ENCODE assay signal across 14 cellular contexts in genomic region chr1:205481629-205482071, GRCh38. TPM values are rescaled to one million over a fixed set of nuclear protein-coding genes. Genes with fewer than 3 reads are reported as not detected.
A peak's percentile ranks its signal among the peaks of the same experiment; 100 is the strongest.
DNase-seq lines count a peak whose midpoint lies in the region; ATAC-seq, FAIRE-seq and TF ChIP-seq lines count a peak whose summit lies in the region.
"Had no signal": no experiment of that assay in that cellular context is flagged by ENCODE, and none has a peak within 500 bp of the region (broad histone marks: within the 10 kb centered on the region; RNA-seq: fewer than 3 reads in every experiment).

No MANE protein-coding gene starts in this region.

- no peaks in the 10 kb centered on the region; the same call in 2 of the 3 replicates for H3K9me3 ChIP-seq in GM12878 (replicated peaks; ENCODE audit: control insufficient read depth, insufficient read depth, low read length)
- H3K9me3 ChIP-seq: gastroesophageal sphincter, pancreas, tibial artery had no signal

- H3K9me3 Mint-ChIP-seq in activated CD4-positive, alpha-beta memory T cell treated with anti-CD3 and anti-CD28 coated beads for 36 hours, result no peaks in the 10 kb centered on the region
- H3K9me3 Mint-ChIP-seq in activated CD4-positive, alpha-beta memory T cell treated with anti-CD3 and anti-CD28 coated beads, Interleukin-2, amount 10 ng/mL, durations not matched to agents 7 days and 5 days, result no peaks in the 10 kb centered on the region

- FAIRE-seq in GM12878 (lab: Jason Lieb, UNC), result peak; percentile 35
- FAIRE-seq: pancreas had no signal

- H2AFZ ChIP-seq in GM12878 (ENCODE audit: control insufficient read depth, low read depth, low read length), result peak overlapping the region; percentile 62

- no peak for TF ChIP-seq POLR2A in GM12878 (IDR thresholded peaks at IDR 0.05; ENCODE audit: low read depth, low read length)

- peak overlapping the region; percentile 77 for H3K27ac Mint-ChIP-seq in activated CD4-positive, alpha-beta memory T cell treated with anti-CD3 and anti-CD28 coated beads for 36 hours
- H3K27ac Mint-ChIP-seq in activated CD4-positive, alpha-beta memory T cell treated with anti-CD3 and anti-CD28 coated beads, Interleukin-2, amount 10 ng/mL, durations not matched to agents 7 days and 5 days, result no peak overlapping the region

- H3K79me2 ChIP-seq in GM12878 (ENCODE audit: control insufficient read depth, insufficient read depth, low read length), result no peaks in the 10 kb centered on the region

- TF ChIP-seq RAD21 in GM12878 (IDR thresholded peaks at IDR 0.05; ENCODE audit: insufficient read depth, low read depth, low read length), result no peak

- H3K27me3 Mint-ChIP-seq in activated CD4-positive, alpha-beta memory T cell treated with anti-CD3 and anti-CD28 coated beads for 36 hours, result peaks cover 16% of the 10 kb centered on the region
- peaks cover 32% of the 10 kb centered on the region for H3K27me3 Mint-ChIP-seq in activated CD4-positive, alpha-beta memory T cell treated with anti-CD3 and anti-CD28 coated beads, Interleukin-2, amount 10 ng/mL, durations not matched to agents 7 days and 5 days

- POLR2A ChIA-PET in activated CD4-positive, alpha-beta memory T cell treated with anti-CD3 and anti-CD28 coated beads for 36 hours (lab: Charles Lee), result no interaction called here
- POLR2A ChIA-PET in activated CD4-positive, alpha-beta memory T cell treated with anti-CD3 and anti-CD28 coated beads, Interleukin-2, amount 10 ng/mL, durations not matched to agents 7 days and 5 days (lab: Charles Lee), result no interaction called here
- POLR2A ChIA-PET in GM12878 (lab: Charles Lee), result interaction anchor here (0.6 kb wide), 1 partner anchor 164 kb away, joined by 3 read pairs; no protein-coding TSS in a partner anchor

- H4K20me1 ChIP-seq in GM12878 (ENCODE audit: control insufficient read depth, insufficient read depth), result no peaks in the 10 kb centered on the region

- no peak for TF ChIP-seq EP300 in GM12878 (IDR thresholded peaks at IDR 0.05; ENCODE audit: borderline replicate concordance in 1 of 2, control insufficient read depth in 1 of 2, low read depth in 2 of 2, low read length in 2 of 2)

- in situ Hi-C loops in GM12878 (cut with MboI) (no loop called here), G401 (cut with HindIII; ENCODE audit: low sequenced_read_pairs) (no loop called here)

- no peak overlapping the region for H3K4me3 Mint-ChIP-seq in activated CD4-positive, alpha-beta memory T cell treated with anti-CD3 and anti-CD28 coated beads for 36 hours
- H3K4me3 Mint-ChIP-seq in activated CD4-positive, alpha-beta memory T cell treated with anti-CD3 and anti-CD28 coated beads, Interleukin-2, amount 10 ng/mL, durations not matched to agents 7 days and 5 days, result no peak overlapping the region

- RAD21 ChIA-PET in GM12878 (lab: Charles Lee; ENCODE audit: unreplicated experiment), result interaction anchor here (0.6 to 8.7 kb wide), 19 partner anchors 9 to 208 kb away, joined by 3 to 214 read pairs (median 5); no protein-coding TSS in a partner anchor

- H3K36me3 Mint-ChIP-seq in activated CD4-positive, alpha-beta memory T cell treated with anti-CD3 and anti-CD28 coated beads for 36 hours, result no peaks in the 10 kb centered on the region
- no peaks in the 10 kb centered on the region for H3K36me3 Mint-ChIP-seq in activated CD4-positive, alpha-beta memory T cell treated with anti-CD3 and anti-CD28 coated beads, Interleukin-2, amount 10 ng/mL, durations not matched to agents 7 days and 5 days (ENCODE audit: low read depth)

- peaks cover 22% of the 10 kb centered on the region for H3K4me1 Mint-ChIP-seq in activated CD4-positive, alpha-beta memory T cell treated with anti-CD3 and anti-CD28 coated beads for 36 hours (ENCODE audit: low read depth)
- H3K4me1 Mint-ChIP-seq in activated CD4-positive, alpha-beta memory T cell treated with anti-CD3 and anti-CD28 coated beads, Interleukin-2, amount 10 ng/mL, durations not matched to agents 7 days and 5 days, result peaks cover 23% of the 10 kb centered on the region

- H3K9ac ChIP-seq in GM12878 (ENCODE audit: control insufficient read depth, insufficient read depth, low read length), result no peak overlapping the region

- ATAC-seq in GM12878 (peak; percentile 50), HG03280 (IDR thresholded peaks at IDR 0.05; ENCODE audit: unreplicated experiment) (no peak)
- ATAC-seq in stimulated activated naive CD8-positive, alpha-beta T cell treated with anti-CD3 and anti-CD28 coated beads, Interleukin-15, Interleukin-2, amounts not matched to agents 100 U/mL and 50 U/mL, for 24 hours, result peak; percentile 19
- ATAC-seq: gastroesophageal sphincter, left colon, pancreas had no signal

- peak overlapping the region; percentile 15 for H3K4me2 ChIP-seq in GM12878 (ENCODE audit: control insufficient read depth, insufficient read depth)

- no peaks in the 10 kb centered on the region for H3K36me3 ChIP-seq in GM12878 (ENCODE audit: control insufficient read depth in 2 of 2, insufficient read depth in 2 of 2, low read length in 1 of 2)
- H3K36me3 ChIP-seq: gastroesophageal sphincter, pancreas, tibial artery had no signal

- TF ChIP-seq CTCF in GM12878 (IDR thresholded peaks at IDR 0.05 in 2 of 3, conservative IDR thresholded peaks at IDR 0.05 in 1 of 3; ENCODE audit: control insufficient read depth in 2 of 3, extremely low read depth in 1 of 3, insufficient read depth in 1 of 3, low read depth in 3 of 3, low read length in 3 of 3), result no peak

- intact Hi-C loops in activated CD4-positive, alpha-beta memory T cell treated with anti-CD3 and anti-CD28 coated beads for 36 hours (cut with micrococcal nuclease), result loop anchor here (5.0 kb wide), 1 partner anchor 39 kb away; no protein-coding TSS in a partner anchor
- intact Hi-C loops in GM12878 (cut with micrococcal nuclease; ENCODE audit: unreplicated experiment), result loop anchor here (2.0 kb wide), 1 partner anchor 41 kb away; no protein-coding TSS in a partner anchor

- no peaks in the 10 kb centered on the region for H3K27me3 ChIP-seq in GM12878 (replicated peaks in 1 of 2; ENCODE audit: control insufficient read depth in 2 of 2, insufficient read depth in 2 of 2, low read length in 1 of 2)
- H3K27me3 ChIP-seq: pancreas had no signal

- SMC1A ChIA-PET in GM12878 (lab: Charles Lee; ENCODE audit: uncharacterized antibody, unreplicated experiment), result interaction anchor here (1.0 to 17.0 kb wide), 15 partner anchors 29 to 208 kb away, joined by 3 to 319 read pairs (median 7); partner anchors contain the start of genes ELK4 and KLHDC8A

- BruUV-seq in GM12878 (replicated peaks; lab: Mats Ljungman, UMichigan), result no TSS peak

- DNase-seq in activated CD4-positive, alpha-beta memory T cell treated with anti-CD3 and anti-CD28 coated beads for 36 hours, result peak; percentile 19
- DNase-seq in activated CD4-positive, alpha-beta memory T cell treated with anti-CD3 and anti-CD28 coated beads, Interleukin-2, amount 10 ng/mL, durations not matched to agents 7 days and 5 days, result no peak
- DNase-seq in NCI-H69 (lab: John Stamatoyannopoulos, UW), result peak; percentile 83
- no peak for DNase-seq in GM12878 (ENCODE audit: low read depth, low spot score)
- no peak for DNase-seq in stimulated activated naive CD8-positive, alpha-beta T cell treated with anti-CD3 and anti-CD28 coated beads, Interleukin-15, Interleukin-2, amounts not matched to agents 100 U/mL and 50 U/mL, for 24 hours
- DNase-seq in stimulated activated CD4-positive, alpha-beta T cell treated with anti-CD3 and anti-CD28 coated beads, Interleukin-4, amount 100 ng/mL, for 4 hours, result no peak
- no peak for DNase-seq in G401 (ENCODE audit: low spot score)
- DNase-seq: left colon, pancreas, SW 1271, tibial artery had no signal

- WGBS in GM12878 (ENCODE audit: insufficient coverage, insufficient replicate concordance, low lambda C conversion rate, missing lambda C conversion rate), result 21% methylated on average over 13 of the region's 13 CpGs

- no peak overlapping the region for H3K4me3 ChIP-seq in GM12878
- H3K4me3 ChIP-seq: gastroesophageal sphincter, pancreas, tibial artery had no signal

- peak overlapping the region; percentile 64; the same call in 1 of the 2 replicates for H3K27ac ChIP-seq in GM12878 (ENCODE audit: control insufficient read depth, insufficient read depth)
- H3K27ac ChIP-seq: gastroesophageal sphincter, pancreas, tibial artery had no signal

- CTCF ChIA-PET in activated CD4-positive, alpha-beta memory T cell treated with anti-CD3 and anti-CD28 coated beads for 36 hours (lab: Charles Lee), result interaction anchor here (0.7 to 9.2 kb wide), 8 partner anchors 29 to 208 kb away, joined by 3 to 201 read pairs (median 25); no protein-coding TSS in a partner anchor
- CTCF ChIA-PET in activated CD4-positive, alpha-beta memory T cell treated with anti-CD3 and anti-CD28 coated beads, Interleukin-2, amount 10 ng/mL, durations not matched to agents 7 days and 5 days (lab: Charles Lee), result interaction anchor here (0.8 kb wide), 1 partner anchor 128 kb away, joined by 3 read pairs; no protein-coding TSS in a partner anchor
- CTCF ChIA-PET in GM12878 (lab: Yijun Ruan, JAX), result interaction anchor here (0.8 to 22.4 kb wide), 16 partner anchors 12 to 209 kb away, joined by 3 to 891 read pairs (median 8); partner anchors contain the start of gene CDK18

- peaks cover 25% of the 10 kb centered on the region for H3K4me1 ChIP-seq in GM12878 (ENCODE audit: control insufficient read depth, insufficient read depth, low read length)
- H3K4me1 ChIP-seq: pancreas had no signal

RNA-seq across cellular contexts. Expression of gene CDK18, which starts 22.8 kb away (rescaled TPM):
- total RNA-seq in activated CD4-positive, alpha-beta memory T cell treated with anti-CD3 and anti-CD28 coated beads for 36 hours, result 1 to 10 TPM; 2.5 to 2.6 TPM
- 1 to 10 TPM; 1.1 to 1.4 TPM for total RNA-seq in activated CD4-positive, alpha-beta memory T cell treated with anti-CD3 and anti-CD28 coated beads, Interleukin-2, amount 10 ng/mL, durations not matched to agents 7 days and 5 days
- total RNA-seq in GM12878 (2013; cell fraction: nucleolus; rRNA removed), result 20.6 and 21.7 TPM in 2 replicates
- total RNA-seq in GM12878 (2014; rRNA removed) (0.05 and 0.51 TPM in 2 replicates), GM12878 (2014; rRNA removed; fragmentation: Illumina TruSeq; extraction: Trizol) (0.13 and 0.18 TPM in 2 replicates), GM12878 (2021) (0.64 and 0.88 TPM in 2 replicates)
- 0.21 TPM for polyA plus RNA-seq in GM12878 (2011; ENCODE audit: low read depth)
- polyA plus RNA-seq in GM12878 (2011; rRNA removed) (1.9 and 4.4 TPM in 2 replicates), GM12878 (2014; fragmentation: Illumina TruSeq; extraction: Trizol) (0.25 TPM in 1 of 2 replicates, not detected in the other), GM12878 (2014; fragmentation: Nextera tagmentation; extraction: Ambion mirVana) (not detected), GM12878 (2014; rRNA removed) (0.54 and 1.2 TPM in 2 replicates), GM12878 (2016; fragmentation: Nextera tagmentation; extraction: Ambion mirVana) (under 1 TPM; 0.40 to 0.58 TPM)
- 3.9 and 5.8 TPM in 2 replicates for polyA plus RNA-seq in GM12878 (2011; cell fraction: cytosol; rRNA removed)
- polyA plus RNA-seq in GM12878 (2011; cell fraction: nucleus; rRNA removed), result 30.1 and 38.6 TPM in 2 replicates
- 0.41 and 0.95 TPM in 2 replicates for polyA plus RNA-seq in GM12878 (2012)
- 8.6 and 16.9 TPM in 2 replicates for polyA minus RNA-seq in GM12878 (2011; rRNA and poly(A)+ RNA removed)
- polyA minus RNA-seq in GM12878 (2011; cell fraction: cytosol; rRNA and poly(A)+ RNA removed), result 5.2 and 6.1 TPM in 2 replicates
- 13.8 and 17.4 TPM in 2 replicates for polyA minus RNA-seq in GM12878 (2011; cell fraction: nucleus; rRNA and poly(A)+ RNA removed)
- total RNA-seq in G401 (2014; rRNA removed; shearing (Covaris generic)), result 4.0 and 6.6 TPM in 2 replicates

RNA-seq across cellular contexts. Expression of gene BLACAT1, which starts 25.8 kb away (rescaled TPM):
- total RNA-seq in activated CD4-positive, alpha-beta memory T cell treated with anti-CD3 and anti-CD28 coated beads for 36 hours, result 1 to 10 TPM in 1 of 2 experiments, under 1 TPM in 1; 0.90 to 1.2 TPM
- total RNA-seq in activated CD4-positive, alpha-beta memory T cell treated with anti-CD3 and anti-CD28 coated beads, Interleukin-2, amount 10 ng/mL, durations not matched to agents 7 days and 5 days, result under 1 TPM; 0.55 to 0.65 TPM
- 0.76 and 1.2 TPM in 2 replicates for total RNA-seq in GM12878 (2013; cell fraction: nucleolus; rRNA removed)
- total RNA-seq in GM12878 (2014; rRNA removed), result 0.06 TPM in 1 of 2 replicates, not detected in the other
- 0.18 and 0.23 TPM in 2 replicates for total RNA-seq in GM12878 (2014; rRNA removed; fragmentation: Illumina TruSeq; extraction: Trizol)
- 0.21 TPM in 2 replicates for total RNA-seq in GM12878 (2021)
- not detected for polyA plus RNA-seq in GM12878 (2011; ENCODE audit: low read depth)
- 1.4 and 1.6 TPM in 2 replicates for polyA plus RNA-seq in GM12878 (2011; rRNA removed)
- polyA plus RNA-seq in GM12878 (2011; cell fraction: cytosol; rRNA removed), result 0.78 and 0.87 TPM in 2 replicates
- 5.1 and 7.0 TPM in 2 replicates for polyA plus RNA-seq in GM12878 (2011; cell fraction: nucleus; rRNA removed)
- 0.03 TPM in 1 of 2 replicates, not detected in the other for polyA plus RNA-seq in GM12878 (2012)
- polyA plus RNA-seq in GM12878 (2014; fragmentation: Illumina TruSeq; extraction: Trizol), result 0.15 and 0.38 TPM in 2 replicates
- polyA plus RNA-seq in GM12878 (2014; fragmentation: Nextera tagmentation; extraction: Ambion mirVana), result under 1 TPM in 1 of 2 experiments, not detected in 1; 0.04 TPM
- 0.10 and 0.17 TPM in 2 replicates for polyA plus RNA-seq in GM12878 (2014; rRNA removed)
- polyA plus RNA-seq in GM12878 (2016; fragmentation: Nextera tagmentation; extraction: Ambion mirVana), result under 1 TPM; 0.08 to 0.13 TPM
- polyA minus RNA-seq in GM12878 (2011; rRNA and poly(A)+ RNA removed), result 2.0 and 3.0 TPM in 2 replicates
- not detected in 2 replicates for polyA minus RNA-seq in GM12878 (2011; cell fraction: cytosol; rRNA and poly(A)+ RNA removed)
- polyA minus RNA-seq in GM12878 (2011; cell fraction: nucleus; rRNA and poly(A)+ RNA removed), result 2.3 and 2.6 TPM in 2 replicates
- 1.7 and 1.8 TPM in 2 replicates for total RNA-seq in G401 (2014; rRNA removed; shearing (Covaris generic))
- total RNA-seq: gastroesophageal sphincter, NCI-H460 had no signal

RNA-seq across cellular contexts. Expression of gene LEMD1, which starts 59.8 kb away (rescaled TPM):
- 1 to 10 TPM; 2.2 to 2.5 TPM for total RNA-seq in activated CD4-positive, alpha-beta memory T cell treated with anti-CD3 and anti-CD28 coated beads for 36 hours
- total RNA-seq in activated CD4-positive, alpha-beta memory T cell treated with anti-CD3 and anti-CD28 coated beads, Interleukin-2, amount 10 ng/mL, durations not matched to agents 7 days and 5 days, result 1 to 10 TPM; 1.1 to 2.2 TPM
- total RNA-seq in GM12878 (2013; cell fraction: nucleolus; rRNA removed), result 1.7 and 2.9 TPM in 2 replicates
- not detected in 2 replicates for total RNA-seq in GM12878 (2014; rRNA removed)
- not detected in 2 replicates for total RNA-seq in GM12878 (2014; rRNA removed; fragmentation: Illumina TruSeq; extraction: Trizol)
- total RNA-seq in GM12878 (2021), result 0.37 TPM in 1 of 2 replicates, not detected in the other
- not detected for polyA plus RNA-seq in GM12878 (2011; ENCODE audit: low read depth)
- 1.2 and 1.4 TPM in 2 replicates for polyA plus RNA-seq in GM12878 (2011; rRNA removed)
- 0.84 and 1.7 TPM in 2 replicates for polyA plus RNA-seq in GM12878 (2011; cell fraction: cytosol; rRNA removed)
- polyA plus RNA-seq in GM12878 (2011; cell fraction: nucleus; rRNA removed), result 5.1 and 7.2 TPM in 2 replicates
- not detected in 2 replicates for polyA plus RNA-seq in GM12878 (2012)
- polyA plus RNA-seq in GM12878 (2014; fragmentation: Illumina TruSeq; extraction: Trizol), result not detected in 2 replicates
- under 1 TPM; 0.19 to 0.26 TPM for polyA plus RNA-seq in GM12878 (2014; fragmentation: Nextera tagmentation; extraction: Ambion mirVana)
- polyA plus RNA-seq in GM12878 (2014; rRNA removed), result 0.74 TPM in 1 of 2 replicates, not detected in the other
- not detected for polyA plus RNA-seq in GM12878 (2016; fragmentation: Nextera tagmentation; extraction: Ambion mirVana)
- polyA minus RNA-seq in GM12878 (2011; rRNA and poly(A)+ RNA removed), result 4.2 and 6.2 TPM in 2 replicates
- not detected in 2 replicates for polyA minus RNA-seq in GM12878 (2011; cell fraction: cytosol; rRNA and poly(A)+ RNA removed)
- polyA minus RNA-seq in GM12878 (2011; cell fraction: nucleus; rRNA and poly(A)+ RNA removed), result 6.9 and 11.7 TPM in 2 replicates
- total RNA-seq in G401 (2014; rRNA removed; shearing (Covaris generic)), result 13.2 and 15.0 TPM in 2 replicates
- total RNA-seq: gastroesophageal sphincter, NCI-H460 had no signal
- polyA plus RNA-seq: pancreas had no signal

Comparison
In these comparisons a context has a peak if more than half of its experiments do, and no peak if none do; other contexts are left out.
1. DNase-seq: peak in activated CD4-positive, alpha-beta memory T cell treated with anti-CD3 and anti-CD28 coated beads for 36 hours (single experiment) and NCI-H69 (single experiment); none in activated CD4-positive, alpha-beta memory T cell treated with anti-CD3 and anti-CD28 coated beads, Interleukin-2, amount 10 ng/mL, durations not matched to agents 7 days and 5 days (single experiment), GM12878 (single experiment), stimulated activated naive CD8-positive, alpha-beta T cell treated with anti-CD3 and anti-CD28 coated beads, Interleukin-15, Interleukin-2, amounts not matched to agents 100 U/mL and 50 U/mL, for 24 hours (single experiment), stimulated activated CD4-positive, alpha-beta T cell treated with anti-CD3 and anti-CD28 coated beads, Interleukin-4, amount 100 ng/mL, for 4 hours (0 of 2) and G401 (single experiment).